ENCODE assay signal across 8 cellular contexts in genomic region chr10:68826764-68827591, GRCh38. TPM values are rescaled to one million over a fixed set of nuclear protein-coding genes. Genes with fewer than 3 reads are reported as not detected.
DNase-seq lines count a peak whose midpoint lies in the region; ATAC-seq lines count a peak whose summit lies in the region.

A gene with protein sequence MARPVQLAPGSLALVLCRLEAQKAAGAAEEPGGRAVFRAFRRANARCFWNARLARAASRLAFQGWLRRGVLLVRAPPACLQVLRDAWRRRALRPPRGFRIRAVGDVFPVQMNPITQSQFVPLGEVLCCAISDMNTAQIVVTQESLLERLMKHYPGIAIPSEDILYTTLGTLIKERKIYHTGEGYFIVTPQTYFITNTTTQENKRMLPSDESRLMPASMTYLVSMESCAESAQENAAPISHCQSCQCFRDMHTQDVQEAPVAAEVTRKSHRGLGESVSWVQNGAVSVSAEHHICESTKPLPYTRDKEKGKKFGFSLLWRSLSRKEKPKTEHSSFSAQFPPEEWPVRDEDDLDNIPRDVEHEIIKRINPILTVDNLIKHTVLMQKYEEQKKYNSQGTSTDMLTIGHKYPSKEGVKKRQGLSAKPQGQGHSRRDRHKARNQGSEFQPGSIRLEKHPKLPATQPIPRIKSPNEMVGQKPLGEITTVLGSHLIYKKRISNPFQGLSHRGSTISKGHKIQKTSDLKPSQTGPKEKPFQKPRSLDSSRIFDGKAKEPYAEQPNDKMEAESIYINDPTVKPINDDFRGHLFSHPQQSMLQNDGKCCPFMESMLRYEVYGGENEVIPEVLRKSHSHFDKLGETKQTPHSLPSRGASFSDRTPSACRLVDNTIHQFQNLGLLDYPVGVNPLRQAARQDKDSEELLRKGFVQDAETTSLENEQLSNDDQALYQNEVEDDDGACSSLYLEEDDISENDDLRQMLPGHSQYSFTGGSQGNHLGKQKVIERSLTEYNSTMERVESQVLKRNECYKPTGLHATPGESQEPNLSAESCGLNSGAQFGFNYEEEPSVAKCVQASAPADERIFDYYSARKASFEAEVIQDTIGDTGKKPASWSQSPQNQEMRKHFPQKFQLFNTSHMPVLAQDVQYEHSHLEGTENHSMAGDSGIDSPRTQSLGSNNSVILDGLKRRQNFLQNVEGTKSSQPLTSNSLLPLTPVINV (plus strand): TSS chr10:68827531. CDS start chr10:68827624, 93 bp downstream.

- DNase-seq in SHP77 (lab: John Stamatoyannopoulos, UW) (peak; percentile 12 to 41), SHP77 treated with DMSO at 0.1 percent for 48 hours (lab: John Stamatoyannopoulos, UW) (no peak), NOMO-1 (lab: John Stamatoyannopoulos, UW; ENCODE audit: unreplicated experiment in 2 of 2) (peak; percentile 49 to 52), activated T-cell treated with anti-CD3 and anti-CD28 coated beads for 24 hours (ENCODE audit: low read depth) (peak; percentile 49), epidermal melanocyte (ENCODE audit: insufficient read length, low spot score) (peak; percentile 24), myocyte (ENCODE audit: low read depth) (peak; percentile 58)
- DNase-seq in stimulated activated naive CD4-positive, alpha-beta T cell (lab: John Stamatoyannopoulos, UW), result peak; percentile 27 to 68 (median 50)

- peak; percentile 57 for ATAC-seq in HG03135 (IDR thresholded peaks at IDR 0.05; ENCODE audit: unreplicated experiment)

RNA-seq across cellular contexts. Expression of the gene that starts here (rescaled TPM):
- 0.99 and 1.4 TPM in 2 replicates for total RNA-seq in myocyte
- 0.05 TPM for polyA plus RNA-seq in myocyte (2012)
